Comparison of ENCODE assay signal across 17 cellular contexts in genomic region chr2:112588611-112589045, GRCh38. TPM values are rescaled to one million over a fixed set of nuclear protein-coding genes. Genes with fewer than 3 reads are reported as not detected.
DNase-seq lines count a peak whose midpoint lies in the region; ATAC-seq and TF ChIP-seq lines count a peak whose summit lies in the region.
"Had no signal": no experiment of that assay in that cellular context is flagged by ENCODE, and none has a peak within 500 bp of the region (broad histone marks: within the 10 kb centered on the region; RNA-seq: fewer than 3 reads in every experiment).

No MANE protein-coding gene starts in this region.

- peak overlapping the region; percentile 64 for H3K27ac Mint-ChIP-seq in osteocyte (ENCODE audit: unreplicated experiment)
- peak overlapping the region in 1 of 9 donors; percentile 29 for H3K27ac Mint-ChIP-seq in naive thymus-derived CD4-positive, alpha-beta T cell

- no peaks in the 10 kb centered on the region for H3K27me3 Mint-ChIP-seq in osteocyte (ENCODE audit: unreplicated experiment)
- H3K27me3 Mint-ChIP-seq in naive thymus-derived CD4-positive, alpha-beta T cell: peaks cover 0 to 2% (median 0%) of the 10 kb centered on the region in 5 donors

- intact Hi-C loops in naive thymus-derived CD4-positive, alpha-beta T cell (cut with micrococcal nuclease): loop anchor here in 1 of 2 donors (10.0 kb wide), 1 partner anchor 464 kb away; no protein-coding TSS in a partner anchor

- no peak overlapping the region for H3K4me3 Mint-ChIP-seq in osteocyte (ENCODE audit: unreplicated experiment)
- H3K4me3 Mint-ChIP-seq in naive thymus-derived CD4-positive, alpha-beta T cell: peak overlapping the region in 2 of 10 donors; percentile 45 to 48

- TF ChIP-seq CTCF in astrocyte of the spinal cord (IDR thresholded peaks at IDR 0.05; ENCODE audit: low read depth, low read length): no peak
- no peak for TF ChIP-seq CTCF in osteocyte (IDR thresholded peaks at IDR 0.05)

- peaks cover 19% of the 10 kb centered on the region for H3K4me1 Mint-ChIP-seq in osteocyte (ENCODE audit: unreplicated experiment)
- H3K4me1 Mint-ChIP-seq in naive thymus-derived CD4-positive, alpha-beta T cell: peaks cover 22 to 38% (median 27%) of the 10 kb centered on the region in 7 donors

- no peaks in the 10 kb centered on the region for H3K27me3 ChIP-seq in naive thymus-derived CD4-positive, alpha-beta T cell (ENCODE audit: control insufficient read depth in 2 of 2, insufficient read depth in 2 of 2, low read length in 2 of 2)
- H3K27me3 ChIP-seq: BLaER1, hepatocyte, sigmoid colon, stomach had no signal

- H3K36me3 Mint-ChIP-seq in osteocyte (ENCODE audit: unreplicated experiment): peaks cover 14% of the 10 kb centered on the region
- H3K36me3 Mint-ChIP-seq in naive thymus-derived CD4-positive, alpha-beta T cell: peaks cover 12 to 37% (median 21%) of the 10 kb centered on the region in 5 donors

- in situ Hi-C loops in astrocyte of the spinal cord (cut with HindIII; ENCODE audit: low sequenced_read_pairs): no loop called here

- no peak overlapping the region for H3K4me3 ChIP-seq in astrocyte of the spinal cord (ENCODE audit: low read depth, low read length)
- no peak overlapping the region for H3K4me3 ChIP-seq in naive thymus-derived CD4-positive, alpha-beta T cell (ENCODE audit: low read length)
- H3K4me3 ChIP-seq: BLaER1, GM23248, hepatocyte, sigmoid colon, stomach had no signal

- ATAC-seq in naive thymus-derived CD4-positive, alpha-beta T cell: no peak
- no peak for ATAC-seq in GM18519 (IDR thresholded peaks at IDR 0.05; ENCODE audit: low FRiP score, unreplicated experiment)
- ATAC-seq in HG03095 (IDR thresholded peaks at IDR 0.05; ENCODE audit: unreplicated experiment): no peak
- ATAC-seq: left lobe of liver had no signal

- H3K4me1 ChIP-seq in naive thymus-derived CD4-positive, alpha-beta T cell (ENCODE audit: control insufficient read depth in 2 of 2, insufficient read depth in 2 of 2, low read length in 2 of 2): peaks cover 11% of the 10 kb centered on the region in 2 donors

- CTCF ChIA-PET in naive thymus-derived CD4-positive, alpha-beta T cell (lab: Charles Lee): no interaction called here

- DNase-seq in DMS79 (lab: John Stamatoyannopoulos, UW) (peak; percentile 58), NCI-H146 treated with DMSO at 0.1 percent for 48 hours (lab: John Stamatoyannopoulos, UW; ENCODE audit: unreplicated experiment) (peak; percentile 61), astrocyte of the spinal cord (ENCODE audit: low read depth, low spot score) (peak; percentile 56), osteocyte (ENCODE audit: extremely low spot score, unreplicated experiment) (peak; percentile 49), HT-29 (ENCODE audit: low spot score) (no peak)
- no peak for DNase-seq in naive thymus-derived CD4-positive, alpha-beta T cell
- DNase-seq: GDM1, GM23248, Kasumi-1, NCI-H526, sigmoid colon, stomach had no signal

- H3K9me3 ChIP-seq in naive thymus-derived CD4-positive, alpha-beta T cell (ENCODE audit: control insufficient read depth in 2 of 3, low read length in 3 of 3): no peaks in the 10 kb centered on the region
- H3K9me3 ChIP-seq: sigmoid colon, stomach had no signal

- H3K9me3 Mint-ChIP-seq in osteocyte (ENCODE audit: unreplicated experiment): no peaks in the 10 kb centered on the region
- peaks cover 0 to 9% (median 0%) of the 10 kb centered on the region in 11 donors for H3K9me3 Mint-ChIP-seq in naive thymus-derived CD4-positive, alpha-beta T cell

- peaks cover 0 to 34% (median 4%) of the 10 kb centered on the region in 3 experiments for H3K36me3 ChIP-seq in naive thymus-derived CD4-positive, alpha-beta T cell (ENCODE audit: control insufficient read depth in 2 of 3, insufficient read depth in 3 of 3, low read length in 3 of 3)

- H3K27ac ChIP-seq in naive thymus-derived CD4-positive, alpha-beta T cell (ENCODE audit: low read depth, low read length): no peak overlapping the region
- H3K27ac ChIP-seq: BLaER1, GM23248, hepatocyte, sigmoid colon had no signal

- POLR2A ChIA-PET in naive thymus-derived CD4-positive, alpha-beta T cell (lab: Charles Lee): no interaction called here

RNA-seq across cellular contexts. Expression of gene CHCHD5, which starts 4.2 kb away (rescaled TPM):
- total RNA-seq in osteocyte: 24.7 and 31.4 TPM in 2 replicates
- 10 to 100 TPM; 17.4 to 31.9 (median 21.1) TPM for total RNA-seq in naive thymus-derived CD4-positive, alpha-beta T cell
- polyA plus RNA-seq in naive thymus-derived CD4-positive, alpha-beta T cell: 10 to 100 TPM; 35.3 to 67.3 TPM
- 24.7 and 36.1 TPM in 2 replicates for total RNA-seq in HT-29 (2014; rRNA removed; shearing (Covaris generic))

RNA-seq across cellular contexts. Expression of gene POLR1B, which starts 46.4 kb away (rescaled TPM):
- 17.1 and 21.0 TPM in 2 replicates for total RNA-seq in osteocyte
- total RNA-seq in naive thymus-derived CD4-positive, alpha-beta T cell: 10 to 100 TPM; 10.1 to 41.8 (median 25.2) TPM
- 10 to 100 TPM; 17.2 to 26.1 TPM for polyA plus RNA-seq in naive thymus-derived CD4-positive, alpha-beta T cell
- total RNA-seq in HT-29 (2014; rRNA removed; shearing (Covaris generic)): 33.0 and 33.5 TPM in 2 replicates

RNA-seq across cellular contexts. Expression of gene SLC20A1, which starts 57.1 kb away (rescaled TPM):
- total RNA-seq in osteocyte: 77.6 and 80.4 TPM in 2 replicates
- total RNA-seq in naive thymus-derived CD4-positive, alpha-beta T cell: 100 to 1,000 TPM in 3 of 5 experiments, 10 to 100 TPM in 2; 94.4 to 164 (median 120) TPM
- polyA plus RNA-seq in naive thymus-derived CD4-positive, alpha-beta T cell: 10 to 100 TPM; 32.8 to 39.3 TPM
- 30.3 and 32.7 TPM in 2 replicates for total RNA-seq in HT-29 (2014; rRNA removed; shearing (Covaris generic))

Comparison
In these comparisons a context has a peak if more than half of its experiments do, and no peak if none do; other contexts are left out.
1. DNase-seq: peak in DMS79 (single experiment), NCI-H146 treated with DMSO at 0.1 percent for 48 hours (single experiment), astrocyte of the spinal cord (single experiment) and osteocyte (single experiment); none in naive thymus-derived CD4-positive, alpha-beta T cell (0 of 9) and HT-29 (single experiment).